Comparison of ENCODE assay signal across 8 cellular contexts in the genomic region with DNA sequence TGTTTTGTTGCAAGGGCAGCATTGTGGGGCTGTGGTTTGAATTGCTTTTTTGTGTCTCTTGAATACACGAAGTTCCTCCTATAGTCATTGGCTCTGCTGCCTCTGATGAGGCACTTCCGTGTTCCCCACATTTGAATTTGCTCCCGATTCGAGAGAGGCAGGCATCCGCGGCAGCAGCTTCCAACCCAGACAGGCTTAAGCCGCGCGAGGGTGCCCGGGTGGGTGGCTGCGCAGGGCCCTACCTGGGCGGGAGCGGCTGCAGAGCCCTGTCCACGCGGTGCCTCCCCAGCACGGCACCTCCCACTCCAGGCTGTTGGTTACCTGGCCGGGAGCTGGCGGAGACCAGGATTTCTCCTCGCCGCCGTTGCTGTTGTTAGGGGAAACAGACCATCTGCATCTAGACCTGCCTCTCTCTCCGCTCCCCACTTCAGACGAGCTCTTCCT.
DNase-seq lines count a peak whose midpoint lies in the region; ATAC-seq lines count a peak whose summit lies in the region.

No MANE protein-coding gene starts in this region.

- peak overlapping the region; percentile 0 to 93 (median 83) for H3K27ac Mint-ChIP-seq in naive thymus-derived CD8-positive, alpha-beta T cell

- no peaks in the 10 kb centered on the region for H3K9me3 Mint-ChIP-seq in naive thymus-derived CD8-positive, alpha-beta T cell

- H3K4me3 Mint-ChIP-seq in naive thymus-derived CD8-positive, alpha-beta T cell, result peak overlapping the region; percentile 79 to 93 (median 88)

- no peaks in the 10 kb centered on the region for H3K36me3 Mint-ChIP-seq in naive thymus-derived CD8-positive, alpha-beta T cell

- H3K27me3 Mint-ChIP-seq in naive thymus-derived CD8-positive, alpha-beta T cell, result peaks cover 3 to 16% (median 8%) of the 10 kb centered on the region in 5 donors

- DNase-seq in DMS153 (lab: John Stamatoyannopoulos, UW) (peak; percentile 81), T-helper 2 cell (peak in 3 of 5 experiments; percentile 8 to 62 (median 10)), dermis blood vessel endothelial cell (peak; percentile 50), NCI-H1048 (lab: John Stamatoyannopoulos, UW) (no peak), mucosa of gallbladder (ENCODE audit: low spot score) (no peak)
- DNase-seq in naive thymus-derived CD8-positive, alpha-beta T cell, result peak in 9 of 10 donors; percentile 6 to 43 (median 18)

- peaks cover 9 to 28% (median 19%) of the 10 kb centered on the region in 4 donors for H3K4me1 Mint-ChIP-seq in naive thymus-derived CD8-positive, alpha-beta T cell

- POLR2A ChIA-PET in naive thymus-derived CD8-positive, alpha-beta T cell (lab: Charles Lee), result no interaction called here

- ATAC-seq in HG03108 (IDR thresholded peaks at IDR 0.05; ENCODE audit: unreplicated experiment) (peak; percentile 50), GM21367 (IDR thresholded peaks at IDR 0.05; ENCODE audit: unreplicated experiment) (no peak)
- ATAC-seq in naive thymus-derived CD8-positive, alpha-beta T cell, result peak; percentile 77 to 92

Comparison
In these comparisons a context has a peak if more than half of its experiments do, and no peak if none do; other contexts are left out.
1. DNase-seq: peak in DMS153 (single experiment), T-helper 2 cell (3 of 5), dermis blood vessel endothelial cell (single experiment) and naive thymus-derived CD8-positive, alpha-beta T cell (9 of 10); none in NCI-H1048 (single experiment) and mucosa of gallbladder (single experiment).